In genomic region chr7:140769852-140770251, GRCh38 we compare ENCODE assay signal across 21 cellular contexts.
A peak's percentile ranks its signal among the peaks of the same experiment; 100 is the strongest.
DNase-seq lines count a peak whose midpoint lies in the region; ATAC-seq and TF ChIP-seq lines count a peak whose summit lies in the region.
"Had no signal": no experiment of that assay in that cellular context is flagged by ENCODE, and none has a peak within 500 bp of the region (broad histone marks: within the 10 kb centered on the region; RNA-seq: fewer than 3 reads in every experiment).

No MANE protein-coding gene starts in this region.

- no peak overlapping the region for H4K8ac ChIP-seq in mesendoderm (ENCODE audit: low read depth, low read length)

- H3K36me3 ChIP-seq in SK-N-SH (replicated peaks in 1 of 2; ENCODE audit: control insufficient read depth in 1 of 2, insufficient read depth in 2 of 2, low read length in 1 of 2) (peaks cover 20 to 36% of the 10 kb centered on the region in 2 experiments), mesendoderm (ENCODE audit: control insufficient read depth, insufficient read depth, low read length) (no peaks in the 10 kb centered on the region), esophagus muscularis mucosa (peaks cover 24 to 72% (median 47%) of the 10 kb centered on the region in 4 donors)
- H3K36me3 ChIP-seq: BE2C had no signal

- ATAC-seq in SK-N-SH treated with all-trans-retinoic acid at 6 μM for 48 hours (no peak), HG03442 (IDR thresholded peaks at IDR 0.05; ENCODE audit: unreplicated experiment) (no peak), HG03342 (IDR thresholded peaks at IDR 0.05; ENCODE audit: unreplicated experiment) (no peak)
- ATAC-seq: A549, GM23338, HCT116 had no signal

- H3K4me2 ChIP-seq in SK-N-SH, result no peak overlapping the region
- H3K4me2 ChIP-seq in mesendoderm (ENCODE audit: low read length), result no peak overlapping the region
- H3K4me2 ChIP-seq: A549; BLaER1 treated with 17β-estradiol and CSF1 and Interleukin-3, amounts not matched to agents 10 nM and 100 nM; GM23338 had no signal

- H3K9me2 ChIP-seq in SK-N-SH, result no peaks in the 10 kb centered on the region

- no peaks in the 10 kb centered on the region for H3K79me1 ChIP-seq in mesendoderm (ENCODE audit: low read length)

- no peak overlapping the region for H2BK15ac ChIP-seq in mesendoderm (replicated peaks; ENCODE audit: low read depth)

- H3K9me3 ChIP-seq in SK-N-SH (no peaks in the 10 kb centered on the region), esophagus muscularis mucosa (peaks cover 0 to 3% (median 0%) of the 10 kb centered on the region in 4 donors)
- H3K9me3 ChIP-seq: A549, BE2C had no signal

- intact Hi-C loops in esophagus muscularis mucosa (cut with DNase I), result no loop called here

- no peaks in the 10 kb centered on the region for H3K4me1 ChIP-seq in SK-N-SH (ENCODE audit: control insufficient read depth in 1 of 2, insufficient read depth in 2 of 2, low read depth in 1 of 2, low read length in 1 of 2)
- H3K4me1 ChIP-seq in mesendoderm (ENCODE audit: control insufficient read depth, low read depth, low read length), result no peaks in the 10 kb centered on the region
- no peaks in the 10 kb centered on the region for H3K4me1 ChIP-seq in esophagus muscularis mucosa
- H3K4me1 ChIP-seq: A549; BLaER1 treated with 17β-estradiol and CSF1 and Interleukin-3, amounts not matched to agents 10 nM and 100 nM had no signal

- WGBS in SK-N-SH (ENCODE audit: low lambda C conversion rate), result 70% methylated on average over 3 of the region's 3 CpGs
- no CpG with 5 or more reads among the region's 3 CpGs for WGBS in mesendoderm (ENCODE audit: extremely low coverage, insufficient coverage, low lambda C conversion rate)
- 89% methylated on average over 3 of the region's 3 CpGs for WGBS in esophagus muscularis mucosa

- CTCF ChIA-PET in SK-N-SH (lab: Yijun Ruan, JAX), result interaction anchor here (1.3 kb wide), 1 partner anchor 43 kb away, joined by 3 read pairs; no protein-coding TSS in a partner anchor

- H3K79me2 ChIP-seq in SK-N-SH (ENCODE audit: insufficient read depth) (no peaks in the 10 kb centered on the region), mesendoderm (ENCODE audit: control insufficient read depth, insufficient read depth, low read length) (no peaks in the 10 kb centered on the region)

- no peak overlapping the region for H3K27ac ChIP-seq in SK-N-SH (ENCODE audit: low read depth in 2 of 2, low read length in 1 of 2)
- H3K27ac ChIP-seq in mesendoderm (ENCODE audit: low read depth, low read length), result no peak overlapping the region
- no peak overlapping the region for H3K27ac ChIP-seq in esophagus muscularis mucosa (replicated peaks in 1 of 4)
- H3K27ac ChIP-seq: A549; BLaER1 treated with 17β-estradiol and CSF1 and Interleukin-3, amounts not matched to agents 10 nM and 100 nM had no signal

- no peak overlapping the region for H3K23ac ChIP-seq in mesendoderm (ENCODE audit: low read length)

- no peak overlapping the region for H2AFZ ChIP-seq in SK-N-SH (ENCODE audit: low read depth)
- H2AFZ ChIP-seq: GM23338 had no signal

- H2AK5ac ChIP-seq in mesendoderm (ENCODE audit: low read length), result no peak overlapping the region

- H3K9ac ChIP-seq in SK-N-SH (no peak overlapping the region), mesendoderm (ENCODE audit: low read length) (no peak overlapping the region)
- H3K9ac ChIP-seq: BLaER1 treated with 17β-estradiol and CSF1 and Interleukin-3, amounts not matched to agents 10 nM and 100 nM had no signal

- no peak overlapping the region for H3K56ac ChIP-seq in mesendoderm (ENCODE audit: low read length)

- DNase-seq in SK-N-SH (peak; percentile 19), amniotic epithelial cell (ENCODE audit: low read depth) (peak; percentile 3), mesendoderm (peak; percentile 42), esophagus muscularis mucosa (ENCODE audit: extremely low spot score) (no peak)
- DNase-seq: 8988T; ACHN; AML-193; BE2C; CD4-positive, alpha-beta T cell; CD8-positive, alpha-beta memory T cell; DMS153; DND-41; GDM1; H9 had no signal

- TF ChIP-seq EP300 in SK-N-SH (IDR thresholded peaks at IDR 0.05; ENCODE audit: borderline replicate concordance in 1 of 2, low read depth in 1 of 2, low read length in 1 of 2) (no peak), esophagus muscularis mucosa (IDR thresholded peaks at IDR 0.05) (no peak)

- H3F3A ChIP-seq in SK-N-SH (replicated peaks; ENCODE audit: insufficient read depth), result no peaks in the 10 kb centered on the region

- H3K4me3 ChIP-seq in SK-N-SH (ENCODE audit: low read depth in 2 of 2, low read length in 1 of 2), result no peak overlapping the region
- no peak overlapping the region for H3K4me3 ChIP-seq in mesendoderm (ENCODE audit: low read length)
- no peak overlapping the region for H3K4me3 ChIP-seq in esophagus muscularis mucosa
- H3K4me3 ChIP-seq: A549; BLaER1 treated with 17β-estradiol and CSF1 and Interleukin-3, amounts not matched to agents 10 nM and 100 nM; GM23338 had no signal

- H2BK5ac ChIP-seq in mesendoderm (ENCODE audit: low read length), result no peak overlapping the region

- no peaks in the 10 kb centered on the region for H4K20me1 ChIP-seq in SK-N-SH (ENCODE audit: insufficient read depth)
- H4K20me1 ChIP-seq: BLaER1 treated with 17β-estradiol and CSF1 and Interleukin-3, amounts not matched to agents 10 nM and 100 nM had no signal

- POLR2A ChIA-PET in SK-N-SH (lab: Yijun Ruan, JAX), result interaction anchor here (0.7 kb wide), 1 partner anchor 42 kb away, joined by 4 read pairs; no protein-coding TSS in a partner anchor

- TF ChIP-seq RAD21 in SK-N-SH (IDR thresholded peaks at IDR 0.05; ENCODE audit: low read length), result no peak

- no peak overlapping the region for H3K4ac ChIP-seq in mesendoderm (ENCODE audit: low read depth, low read length)

- H2BK120ac ChIP-seq in mesendoderm (ENCODE audit: low read depth, low read length), result no peak overlapping the region

- no peaks in the 10 kb centered on the region for H3K27me3 ChIP-seq in SK-N-SH (ENCODE audit: insufficient read depth)
- H3K27me3 ChIP-seq in mesendoderm (ENCODE audit: insufficient read depth, low read length, poor library complexity), result no peaks in the 10 kb centered on the region
- no peaks in the 10 kb centered on the region for H3K27me3 ChIP-seq in esophagus muscularis mucosa
- H3K27me3 ChIP-seq: BE2C; BLaER1 treated with 17β-estradiol and CSF1 and Interleukin-3, amounts not matched to agents 10 nM and 100 nM had no signal

- H3K18ac ChIP-seq in mesendoderm (ENCODE audit: low read length), result no peak overlapping the region

- TF ChIP-seq POLR2A in esophagus muscularis mucosa (IDR thresholded peaks at IDR 0.05; ENCODE audit: low read depth), result no peak

- no peak for TF ChIP-seq CTCF in SK-N-SH (IDR thresholded peaks at IDR 0.05)
- TF ChIP-seq CTCF in esophagus muscularis mucosa (IDR thresholded peaks at IDR 0.05), result no peak

- no peak overlapping the region for H4K5ac ChIP-seq in mesendoderm (ENCODE audit: low read length)

TF ChIP-seq in SK-N-SH, 30 proteins besides CTCF, POLR2A, EP300 and RAD21 (continues in another document):
- TF ChIP-seq MXI1 (IDR thresholded peaks at IDR 0.05; ENCODE audit: low read depth, low read length), result no peak
- no peak for TF ChIP-seq MEF2A (IDR thresholded peaks at IDR 0.05; ENCODE audit: borderline replicate concordance, low read depth)
- no peak for TF ChIP-seq FOSL2 (IDR thresholded peaks at IDR 0.05; ENCODE audit: borderline replicate concordance, low read depth)
- TF ChIP-seq, protein P1, sequence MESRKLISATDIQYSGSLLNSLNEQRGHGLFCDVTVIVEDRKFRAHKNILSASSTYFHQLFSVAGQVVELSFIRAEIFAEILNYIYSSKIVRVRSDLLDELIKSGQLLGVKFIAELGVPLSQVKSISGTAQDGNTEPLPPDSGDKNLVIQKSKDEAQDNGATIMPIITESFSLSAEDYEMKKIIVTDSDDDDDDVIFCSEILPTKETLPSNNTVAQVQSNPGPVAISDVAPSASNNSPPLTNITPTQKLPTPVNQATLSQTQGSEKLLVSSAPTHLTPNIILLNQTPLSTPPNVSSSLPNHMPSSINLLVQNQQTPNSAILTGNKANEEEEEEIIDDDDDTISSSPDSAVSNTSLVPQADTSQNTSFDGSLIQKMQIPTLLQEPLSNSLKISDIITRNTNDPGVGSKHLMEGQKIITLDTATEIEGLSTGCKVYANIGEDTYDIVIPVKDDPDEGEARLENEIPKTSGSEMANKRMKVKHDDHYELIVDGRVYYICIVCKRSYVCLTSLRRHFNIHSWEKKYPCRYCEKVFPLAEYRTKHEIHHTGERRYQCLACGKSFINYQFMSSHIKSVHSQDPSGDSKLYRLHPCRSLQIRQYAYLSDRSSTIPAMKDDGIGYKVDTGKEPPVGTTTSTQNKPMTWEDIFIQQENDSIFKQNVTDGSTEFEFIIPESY (IDR thresholded peaks at IDR 0.05; ENCODE audit: borderline replicate concordance, low read depth), result no peak
- TF ChIP-seq TEAD4 (IDR thresholded peaks at IDR 0.05; ENCODE audit: borderline replicate concordance, insufficient read depth), result no peak
- no peak for TF ChIP-seq CHD2 (IDR thresholded peaks at IDR 0.05; ENCODE audit: low read length, partially characterized antibody)

TF ChIP-seq in SK-N-SH treated with all-trans-retinoic acid at 6 μM for 48 hours, 23 proteins besides CTCF, POLR2A, EP300 and RAD21 (continues in another document):
- TF ChIP-seq ARNTL (CRISPR knock-in tag; IDR thresholded peaks at IDR 0.05; ENCODE audit: borderline replicate concordance, low read depth) (no peak), ZC3H10 (CRISPR knock-in tag; IDR thresholded peaks at IDR 0.05) (no peak)
- TF ChIP-seq, protein P2, sequence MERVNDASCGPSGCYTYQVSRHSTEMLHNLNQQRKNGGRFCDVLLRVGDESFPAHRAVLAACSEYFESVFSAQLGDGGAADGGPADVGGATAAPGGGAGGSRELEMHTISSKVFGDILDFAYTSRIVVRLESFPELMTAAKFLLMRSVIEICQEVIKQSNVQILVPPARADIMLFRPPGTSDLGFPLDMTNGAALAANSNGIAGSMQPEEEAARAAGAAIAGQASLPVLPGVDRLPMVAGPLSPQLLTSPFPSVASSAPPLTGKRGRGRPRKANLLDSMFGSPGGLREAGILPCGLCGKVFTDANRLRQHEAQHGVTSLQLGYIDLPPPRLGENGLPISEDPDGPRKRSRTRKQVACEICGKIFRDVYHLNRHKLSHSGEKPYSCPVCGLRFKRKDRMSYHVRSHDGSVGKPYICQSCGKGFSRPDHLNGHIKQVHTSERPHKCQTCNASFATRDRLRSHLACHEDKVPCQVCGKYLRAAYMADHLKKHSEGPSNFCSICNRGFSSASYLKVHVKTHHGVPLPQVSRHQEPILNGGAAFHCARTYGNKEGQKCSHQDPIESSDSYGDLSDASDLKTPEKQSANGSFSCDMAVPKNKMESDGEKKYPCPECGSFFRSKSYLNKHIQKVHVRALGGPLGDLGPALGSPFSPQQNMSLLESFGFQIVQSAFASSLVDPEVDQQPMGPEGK (CRISPR knock-in tag; IDR thresholded peaks at IDR 0.05; ENCODE audit: borderline replicate concordance), result no peak
